In genomic region chr4:138839574-138839973, GRCh38 we compare ENCODE assay signal across 14 cellular contexts.
DNase-seq lines count a peak whose midpoint lies in the region; ATAC-seq, FAIRE-seq and TF ChIP-seq lines count a peak whose summit lies in the region.
"Had no signal": no experiment of that assay in that cellular context is flagged by ENCODE, and none has a peak within 500 bp of the region (broad histone marks: within the 10 kb centered on the region; RNA-seq: fewer than 3 reads in every experiment).

No MANE protein-coding gene starts in this region.

- H3K27me3 ChIP-seq in IMR-90 (ENCODE audit: control insufficient read depth, insufficient read depth, low read length), result peaks cover 20% of the 10 kb centered on the region
- peaks cover 34% of the 10 kb centered on the region for H3K27me3 ChIP-seq in smooth muscle cell (ENCODE audit: low read depth)

- H4K5ac ChIP-seq in IMR-90 (ENCODE audit: low read depth, low read length), result no peak overlapping the region

- H3K4me2 ChIP-seq in IMR-90 (ENCODE audit: low read depth, low read length) (no peak overlapping the region), smooth muscle cell (peak overlapping the region; percentile 10)

- ATAC-seq in IMR-90 (ENCODE audit: low read depth) (no peak), left cardiac atrium (peak; percentile 44 to 51)

- CTCF ChIA-PET in IMR-90 (lab: Yijun Ruan, JAX), result no interaction called here

- H3K27ac ChIP-seq in IMR-90 (ENCODE audit: insufficient read depth, low read length) (no peak overlapping the region), smooth muscle cell (ENCODE audit: low read depth) (no peak overlapping the region)
- H3K27ac ChIP-seq: GM23248 had no signal

- H3K9ac ChIP-seq in IMR-90 (ENCODE audit: low read depth, low read length) (no peak overlapping the region), smooth muscle cell (ENCODE audit: low read depth) (no peak overlapping the region)
- H3K9ac ChIP-seq: GM23248 had no signal

- no peak for FAIRE-seq in GM19239 (lab: Jason Lieb, UNC)
- FAIRE-seq: A204.1 had no signal

- intact Hi-C loops in IMR-90 (cut with micrococcal nuclease) (no loop called here), left cardiac atrium (cut with DNase I) (no loop called here), lower leg skin (cut with DNase I; ENCODE audit: low total_unique reads) (no loop called here)

- H3K18ac ChIP-seq in IMR-90 (ENCODE audit: low read depth, low read length), result no peak overlapping the region

- H3K79me2 ChIP-seq in smooth muscle cell (ENCODE audit: low read depth), result no peaks in the 10 kb centered on the region

- H2AK9ac ChIP-seq in IMR-90 (replicated peaks; ENCODE audit: low read depth, low read length, poor library complexity), result no peak overlapping the region

- no peak overlapping the region for H2AK5ac ChIP-seq in IMR-90 (ENCODE audit: low read depth, low read length)

- no peaks in the 10 kb centered on the region for H3K36me3 ChIP-seq in IMR-90 (ENCODE audit: control insufficient read depth, insufficient read depth, low read length)
- no peaks in the 10 kb centered on the region for H3K36me3 ChIP-seq in smooth muscle cell (ENCODE audit: low read depth)

- dilution Hi-C loops in IMR-90 (cut with HindIII; ENCODE audit: low sequenced_read_pairs, unreplicated experiment), result no loop called here

- H3K9me3 ChIP-seq in IMR-90 (ENCODE audit: control insufficient read depth, insufficient read depth, low read length) (no peaks in the 10 kb centered on the region), smooth muscle cell (replicated peaks; ENCODE audit: low read depth) (no peaks in the 10 kb centered on the region)

- H3K4me1 ChIP-seq in IMR-90 (ENCODE audit: control insufficient read depth, insufficient read depth, low read length) (no peaks in the 10 kb centered on the region), smooth muscle cell (ENCODE audit: low read depth) (no peaks in the 10 kb centered on the region)

- no peak overlapping the region for H3K23ac ChIP-seq in IMR-90 (ENCODE audit: low read depth, low read length)

- H3K79me1 ChIP-seq in IMR-90 (ENCODE audit: low read depth in 1 of 2, low read length in 2 of 2), result no peaks in the 10 kb centered on the region

- no peak overlapping the region for H3K4ac ChIP-seq in IMR-90 (ENCODE audit: low read depth, low read length)

- H4K8ac ChIP-seq in IMR-90 (ENCODE audit: low read depth in 2 of 2, low read length in 2 of 2), result no peak overlapping the region

- TF ChIP-seq POLR2A in IMR-90 (IDR thresholded peaks at IDR 0.05; ENCODE audit: low read depth, low read length), result no peak
- TF ChIP-seq POLR2A in lower leg skin (IDR thresholded peaks at IDR 0.05), result no peak

- H2BK120ac ChIP-seq in IMR-90 (ENCODE audit: low read depth, low read length), result no peak overlapping the region

- H2AFZ ChIP-seq in IMR-90 (replicated peaks; ENCODE audit: low read length, poor library complexity) (no peak overlapping the region), smooth muscle cell (ENCODE audit: low read depth) (no peak overlapping the region)
- H2AFZ ChIP-seq: GM23248 had no signal

- H3K9me1 ChIP-seq in IMR-90 (ENCODE audit: insufficient read depth, low read length), result no peaks in the 10 kb centered on the region

- no peak overlapping the region for H2BK5ac ChIP-seq in IMR-90 (ENCODE audit: low read depth, low read length, poor library complexity, severe bottlenecking)

- BruUV-seq in IMR-90 (replicated peaks; lab: Mats Ljungman, UMichigan), result no TSS peak

- H2BK20ac ChIP-seq in IMR-90 (ENCODE audit: low read depth, low read length), result no peak overlapping the region

- in situ Hi-C loops in IMR-90 (cut with MboI; ENCODE audit: low sequenced_read_pairs), result no loop called here

- no peak overlapping the region for H3K56ac ChIP-seq in IMR-90 (ENCODE audit: extremely low read depth, insufficient read depth, low read length)

- H4K20me1 ChIP-seq in IMR-90 (ENCODE audit: insufficient read depth, low read length), result no peaks in the 10 kb centered on the region
- H4K20me1 ChIP-seq in smooth muscle cell (ENCODE audit: low read depth), result no peaks in the 10 kb centered on the region

- no peak for TF ChIP-seq CTCF in IMR-90 (conservative IDR thresholded peaks at IDR 0.05; ENCODE audit: low read depth, low read length)
- no peak for TF ChIP-seq CTCF in smooth muscle cell (IDR thresholded peaks at IDR 0.05; ENCODE audit: borderline replicate concordance, insufficient read depth, poor library complexity, severe bottlenecking)
- TF ChIP-seq CTCF in lower leg skin (IDR thresholded peaks at IDR 0.05), result no peak

- no peaks in the 10 kb centered on the region for H3F3A ChIP-seq in smooth muscle cell (ENCODE audit: low read depth)

- no CpG with 5 or more reads among the region's 10 CpGs for WGBS in IMR-90 (ENCODE audit: extremely low coverage in 2 of 2, insufficient read length in 1 of 2), 2 experiments
- WGBS in smooth muscle cell (ENCODE audit: low lambda C conversion rate), result 36% methylated on average over 10 of the region's 10 CpGs
- 75 to 82% methylated on average over 10 of the region's 10 CpGs for WGBS in lower leg skin, 2 donors

- DNase-seq in IMR-90, result no peak
- DNase-seq in NCI-H82 treated with DMSO at 0.1 percent for 48 hours (lab: John Stamatoyannopoulos, UW; ENCODE audit: unreplicated experiment), result peak; percentile 26
- DNase-seq in left cardiac atrium, result no peak
- DNase-seq in smooth muscle cell (lab: John Stamatoyannopoulos, UW; ENCODE audit: unreplicated experiment), result no peak
- no peak for DNase-seq in lower leg skin (ENCODE audit: low spot score in 2 of 2)
- DNase-seq in GM19239 (ENCODE audit: insufficient read length, low spot score), result no peak
- no peak for DNase-seq in NCI-H2227 (lab: John Stamatoyannopoulos, UW; ENCODE audit: unreplicated experiment)
- DNase-seq: C1 segment of cervical spinal cord; Calu3; CD4-positive, alpha-beta T cell; DMS 273 treated with DMSO at 0.1 percent for 48 hours; GM23248; H7 had no signal

- POLR2A ChIA-PET in IMR-90 (lab: Charles Lee; ENCODE audit: unreplicated experiment), result no interaction called here

- no peak for TF ChIP-seq RAD21 in IMR-90 (IDR thresholded peaks at IDR 0.05; ENCODE audit: low read length)

- no peak overlapping the region for H3K4me3 ChIP-seq in IMR-90 (ENCODE audit: insufficient read depth, low read depth, low read length)
- H3K4me3 ChIP-seq in smooth muscle cell, result no peak overlapping the region
- H3K4me3 ChIP-seq in lower leg skin (ENCODE audit: low read depth, poor library complexity, severe bottlenecking), result no peak overlapping the region
- H3K4me3 ChIP-seq: GM23248 had no signal

- no peak overlapping the region for H3K14ac ChIP-seq in IMR-90 (replicated peaks; ENCODE audit: low read depth, low read length)

- no peak overlapping the region for H2BK15ac ChIP-seq in IMR-90 (ENCODE audit: low read depth, low read length)

- H4K91ac ChIP-seq in IMR-90 (ENCODE audit: insufficient read depth, low read depth, low read length), result no peak overlapping the region

TF ChIP-seq in IMR-90, 13 proteins besides CTCF, POLR2A, EP300 and RAD21:
- TF ChIP-seq CEBPB (IDR thresholded peaks at IDR 0.05; ENCODE audit: low read depth, low read length) (no peak), BHLHE40 (IDR thresholded peaks at IDR 0.05; ENCODE audit: low read depth, low read length) (0 out of 2 replicates have a peak, but pooled peaks have one; percentile 15)
